Comparison of ENCODE assay signal across 21 cellular contexts in the genomic region with DNA sequence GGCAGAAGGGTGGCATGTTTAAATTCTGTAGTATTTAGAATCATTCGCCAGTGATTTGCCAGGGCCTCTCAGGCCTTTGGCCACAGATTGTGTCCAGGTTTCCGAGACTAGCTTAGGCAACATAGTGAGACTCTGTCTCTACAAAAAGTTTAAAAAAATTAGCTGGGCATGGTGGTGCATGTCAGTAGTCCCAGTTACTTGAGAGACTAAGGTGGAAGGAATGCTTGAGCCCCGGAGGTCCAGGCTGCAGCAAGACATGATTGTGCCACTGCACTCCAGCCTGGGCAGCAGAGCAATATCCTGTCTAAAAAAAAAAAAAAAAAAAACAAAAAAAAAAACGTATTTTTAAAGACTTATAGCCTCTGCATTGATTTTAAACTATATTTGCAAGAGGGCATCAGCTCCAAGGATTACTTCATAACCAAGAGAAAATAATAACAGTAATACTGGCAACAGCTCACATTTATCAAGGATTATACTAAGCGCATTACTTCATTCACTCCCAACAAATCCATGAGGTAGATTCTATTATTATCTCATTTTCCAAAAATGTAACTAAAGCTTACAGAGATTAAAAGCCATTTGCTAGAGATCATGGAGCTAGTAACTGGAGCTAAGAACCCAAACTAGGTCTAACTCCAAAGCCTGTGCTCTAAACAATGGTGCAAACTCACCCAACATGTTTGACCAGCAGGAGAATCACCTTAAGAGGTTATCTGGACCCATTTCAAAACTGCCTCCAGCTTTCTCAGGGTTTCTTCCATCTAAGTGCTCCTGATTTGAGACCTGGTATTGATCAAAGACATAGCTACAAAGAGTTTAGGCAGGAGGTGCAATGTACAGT. TPM values are rescaled to one million over a fixed set of nuclear protein-coding genes. Genes with fewer than 3 reads are reported as not detected.
A peak's percentile ranks its signal among the peaks of the same experiment; 100 is the strongest.
DNase-seq lines count a peak whose midpoint lies in the region; ATAC-seq and TF ChIP-seq lines count a peak whose summit lies in the region.
"Had no signal": no experiment of that assay in that cellular context is flagged by ENCODE, and none has a peak within 500 bp of the region (broad histone marks: within the 10 kb centered on the region; RNA-seq: fewer than 3 reads in every experiment).

No MANE protein-coding gene starts in this region.

- no peaks in the 10 kb centered on the region for H3K9me3 ChIP-seq in RWPE2 (ENCODE audit: severe bottlenecking)

- H3K4me1 ChIP-seq in RWPE2 (ENCODE audit: insufficient read depth, poor library complexity, severe bottlenecking), result peaks cover 12% of the 10 kb centered on the region

- H3K36me3 ChIP-seq in RWPE2 (ENCODE audit: low read depth), result no peaks in the 10 kb centered on the region

- peak; percentile 98 for ATAC-seq in RWPE2 (ENCODE audit: low read depth)
- peak; percentile 86 for ATAC-seq in esophagus mucosa
- ATAC-seq: GM12878, HepG2 had no signal

- TF ChIP-seq CTCF in RWPE2 (IDR thresholded peaks at IDR 0.05; ENCODE audit: poor library complexity, severe bottlenecking), result no peak

- H3K27me3 ChIP-seq in RWPE2 (ENCODE audit: insufficient read depth, poor library complexity, severe bottlenecking), result no peaks in the 10 kb centered on the region

- DNase-seq in DMS53 (lab: John Stamatoyannopoulos, UW), result peak; percentile 9
- no peak for DNase-seq in DMS53 treated with DMSO at 0.1 percent for 48 hours (lab: John Stamatoyannopoulos, UW; ENCODE audit: unreplicated experiment)
- peak; percentile 48 for DNase-seq in D341Med (ENCODE audit: low spot score)
- DNase-seq in RWPE2 (ENCODE audit: low spot score), result no peak
- DNase-seq in NCI-H146 (lab: John Stamatoyannopoulos, UW), result no peak
- no peak for DNase-seq in iPS-NIHi7 (ENCODE audit: extremely low spot score)
- DNase-seq in NCI-H1436 treated with DMSO at 0.1 percent for 48 hours (lab: John Stamatoyannopoulos, UW), result no peak
- DNase-seq: AML-193, H9, KBM-7, MV-4-11, NCI-H187 treated with DMSO at 0.1 percent for 48 hours, NCI-H2171 treated with DMSO at 0.1 percent for 48 hours, NCI-H510A treated with DMSO at 0.1 percent for 48 hours, NCI-H774, PC-9 had no signal

- H3K4me3 ChIP-seq in RWPE2 (ENCODE audit: severe bottlenecking), result no peak overlapping the region
- H3K4me3 ChIP-seq: GM12878, PC-9 had no signal

- peak overlapping the region; percentile 61 for H3K27ac ChIP-seq in RWPE2 (ENCODE audit: poor library complexity, severe bottlenecking)
- H3K27ac ChIP-seq: 22Rv1, C4-2B, PC-9 had no signal

RNA-seq across cellular contexts. Expression of a gene that starts 32.6 kb away (rescaled TPM):
- not detected for total RNA-seq in esophagus mucosa
- total RNA-seq: GM12878, H9, HepG2, PC-9 had no signal

Comparison
In these comparisons a context has a peak if more than half of its experiments do, and no peak if none do; other contexts are left out.
1. DNase-seq: peak in DMS53 (single experiment) and D341Med (single experiment); none in DMS53 treated with DMSO at 0.1 percent for 48 hours (single experiment), RWPE2 (single experiment), NCI-H146 (single experiment), iPS-NIHi7 (single experiment) and NCI-H1436 treated with DMSO at 0.1 percent for 48 hours (single experiment).